Comparison of ENCODE assay signal across 19 cellular contexts in the genomic region with DNA sequence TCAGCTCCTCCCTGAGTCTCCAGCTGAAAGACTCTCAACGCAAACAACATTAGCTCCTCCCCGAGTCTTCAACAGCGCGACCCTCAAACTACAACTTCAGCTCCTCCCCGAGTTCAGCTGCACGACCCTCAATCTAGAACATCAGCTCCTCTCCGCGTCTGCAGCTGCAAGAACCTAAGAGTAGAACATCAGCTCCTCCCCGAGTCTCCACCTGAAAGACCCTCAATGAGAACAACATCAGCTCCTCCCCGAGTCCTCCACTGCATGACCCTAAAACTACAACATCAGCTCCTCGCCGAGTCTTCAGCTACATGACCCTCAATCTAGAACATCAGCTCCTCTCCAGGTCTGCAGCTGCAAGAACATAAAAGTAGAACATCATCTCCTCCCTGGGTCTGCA.
DNase-seq lines count a peak whose midpoint lies in the region; ATAC-seq and TF ChIP-seq lines count a peak whose summit lies in the region.
"Had no signal": no experiment of that assay in that cellular context is flagged by ENCODE, and none has a peak within 500 bp of the region (broad histone marks: within the 10 kb centered on the region; RNA-seq: fewer than 3 reads in every experiment).

No MANE protein-coding gene starts in this region.

- peak; percentile 18 for DNase-seq in activated CD8-positive, alpha-beta T cell treated with anti-CD3 and anti-CD28 coated beads, Interleukin-2, amount 10 ng/mL, durations not matched to agents 7 days and 5 days
- DNase-seq in activated CD8-positive, alpha-beta T cell treated with anti-CD3 and anti-CD28 coated beads for 36 hours: no peak
- DNase-seq in H9 (peak; percentile 8), esophagus muscularis mucosa (ENCODE audit: extremely low spot score) (peak; percentile 77), sigmoid colon (peak; percentile 33), upper lobe of right lung (no peak), WTC11 (ENCODE audit: low spot score) (no peak)
- DNase-seq: 8988T; ACHN; AML-193; C1 segment of cervical spinal cord; Caco-2; CD4-positive, alpha-beta memory T cell; DMS153; DND-41; HFFc6 had no signal

- H4K91ac ChIP-seq in H9 (ENCODE audit: insufficient read length, low read depth, low read length): no peak overlapping the region

- no peaks in the 10 kb centered on the region for H4K20me1 ChIP-seq in H9 (ENCODE audit: control insufficient read depth, insufficient read depth, insufficient read length)

- ATAC-seq in activated CD8-positive, alpha-beta T cell treated with anti-CD3 and anti-CD28 coated beads, Interleukin-2, amount 10 ng/mL, durations not matched to agents 7 days and 5 days: no peak
- ATAC-seq in activated CD8-positive, alpha-beta T cell treated with anti-CD3 and anti-CD28 coated beads for 36 hours: no peak
- ATAC-seq in upper lobe of right lung: no peak
- no peak for ATAC-seq in WTC11
- ATAC-seq: A549, GM23338 had no signal

- no peaks in the 10 kb centered on the region for H3K4me1 ChIP-seq in H9 (ENCODE audit: insufficient read depth, low read length)
- no peaks in the 10 kb centered on the region for H3K4me1 ChIP-seq in esophagus muscularis mucosa
- H3K4me1 ChIP-seq in sigmoid colon: no peaks in the 10 kb centered on the region
- no peaks in the 10 kb centered on the region for H3K4me1 ChIP-seq in upper lobe of right lung
- H3K4me1 ChIP-seq: A549, Caco-2, HAP-1 had no signal

- no peak overlapping the region for H3K9ac ChIP-seq in H9 (ENCODE audit: extremely low read depth, insufficient read length, low read length)

- H2BK12ac ChIP-seq in H9 (ENCODE audit: insufficient read length, low read depth, low read length): no peak overlapping the region

- no peak overlapping the region for H3K4me2 ChIP-seq in H9 (ENCODE audit: insufficient read depth, insufficient read length, low read length)
- H3K4me2 ChIP-seq: A549, GM23338 had no signal

- no peak overlapping the region for H2BK5ac ChIP-seq in H9 (ENCODE audit: insufficient read length, low read length)

- peaks cover 20% of the 10 kb centered on the region for H3K27me3 Mint-ChIP-seq in activated CD8-positive, alpha-beta T cell treated with anti-CD3 and anti-CD28 coated beads, Interleukin-2, amount 10 ng/mL, durations not matched to agents 7 days and 5 days (ENCODE audit: low read depth)
- H3K27me3 Mint-ChIP-seq in activated CD8-positive, alpha-beta T cell treated with anti-CD3 and anti-CD28 coated beads for 36 hours: peaks cover 17% of the 10 kb centered on the region
- H3K27me3 Mint-ChIP-seq in H9 (ENCODE audit: low read depth) (peaks cover 11% of the 10 kb centered on the region), WTC11 (ENCODE audit: low read depth) (peaks cover 10% of the 10 kb centered on the region)

- H3K4ac ChIP-seq in H9 (ENCODE audit: low read depth, low read length): no peak overlapping the region

- TF ChIP-seq CTCF in activated CD8-positive, alpha-beta T cell treated with anti-CD3 and anti-CD28 coated beads for 36 hours (IDR thresholded peaks at IDR 0.05): no peak
- TF ChIP-seq CTCF in H9 (conservative IDR thresholded peaks at IDR 0.05) (no peak), esophagus muscularis mucosa (IDR thresholded peaks at IDR 0.05) (no peak), sigmoid colon (IDR thresholded peaks at IDR 0.05) (no peak), upper lobe of right lung (IDR thresholded peaks at IDR 0.05) (no peak), WTC11 (IDR thresholded peaks at IDR 0.05) (no peak)

- CTCF ChIA-PET in activated CD8-positive, alpha-beta T cell treated with anti-CD3 and anti-CD28 coated beads, Interleukin-2, amount 10 ng/mL, durations not matched to agents 7 days and 5 days (lab: Charles Lee): interaction anchor here (1.0 kb wide), 1 partner anchor 46 kb away, joined by 4 read pairs; no protein-coding TSS in a partner anchor
- CTCF ChIA-PET in activated CD8-positive, alpha-beta T cell treated with anti-CD3 and anti-CD28 coated beads for 36 hours (lab: Charles Lee): interaction anchor here (1.1 kb wide), 1 partner anchor 88 kb away, joined by 3 read pairs; no protein-coding TSS in a partner anchor
- CTCF ChIA-PET in WTC11 (lab: Charles Lee): interaction anchor here (2.0 kb wide), 1 partner anchor 194 kb away, joined by 5 read pairs; no protein-coding TSS in a partner anchor

- no peaks in the 10 kb centered on the region for H3K23me2 ChIP-seq in H9 (ENCODE audit: insufficient read length, low read depth, low read length, poor library complexity, severe bottlenecking)

- no peaks in the 10 kb centered on the region for H3K9me3 Mint-ChIP-seq in activated CD8-positive, alpha-beta T cell treated with anti-CD3 and anti-CD28 coated beads, Interleukin-2, amount 10 ng/mL, durations not matched to agents 7 days and 5 days (ENCODE audit: insufficient read depth)
- H3K9me3 Mint-ChIP-seq in activated CD8-positive, alpha-beta T cell treated with anti-CD3 and anti-CD28 coated beads for 36 hours: no peaks in the 10 kb centered on the region
- H3K9me3 Mint-ChIP-seq in H9 (peaks cover 12 to 15% of the 10 kb centered on the region in 2 experiments; a peak in 4 of 5 replicates), WTC11 (peaks cover 9% of the 10 kb centered on the region; the same call in 1 of the 2 replicates)
- H3K9me3 Mint-ChIP-seq: CD4-positive, alpha-beta memory T cell had no signal

- no peak overlapping the region for H2AFZ ChIP-seq in H9 (ENCODE audit: low read length)
- H2AFZ ChIP-seq: GM23338 had no signal

- no peak overlapping the region for H2AK5ac ChIP-seq in H9 (ENCODE audit: insufficient read length, low read length)

- no peak overlapping the region for H3T11ph ChIP-seq in H9 (ENCODE audit: low read length)

- no peak overlapping the region for H3K18ac ChIP-seq in H9 (ENCODE audit: insufficient read length, low read depth, low read length)

- H3K27ac ChIP-seq in H9 (ENCODE audit: insufficient read length, low read depth, low read length): no peak overlapping the region
- no peak overlapping the region for H3K27ac ChIP-seq in esophagus muscularis mucosa (replicated peaks in 1 of 4)
- no peak overlapping the region for H3K27ac ChIP-seq in sigmoid colon
- H3K27ac ChIP-seq in upper lobe of right lung: no peak overlapping the region
- H3K27ac ChIP-seq: A549 had no signal

- no peak overlapping the region for H3K27ac Mint-ChIP-seq in activated CD8-positive, alpha-beta T cell treated with anti-CD3 and anti-CD28 coated beads, Interleukin-2, amount 10 ng/mL, durations not matched to agents 7 days and 5 days
- H3K27ac Mint-ChIP-seq in activated CD8-positive, alpha-beta T cell treated with anti-CD3 and anti-CD28 coated beads for 36 hours: no peak overlapping the region
- H3K27ac Mint-ChIP-seq in H9: no peak overlapping the region
- H3K27ac Mint-ChIP-seq in WTC11: no peak overlapping the region
- H3K27ac Mint-ChIP-seq: CD4-positive, alpha-beta memory T cell; GM23338; HFFc6 had no signal

- H3K4me3 ChIP-seq in esophagus muscularis mucosa (no peak overlapping the region), sigmoid colon (no peak overlapping the region), upper lobe of right lung (no peak overlapping the region)
- H3K4me3 ChIP-seq: A549, GM23338, HAP-1 had no signal

- H3K27me3 ChIP-seq in H9 (ENCODE audit: insufficient read depth, low read length): no peaks in the 10 kb centered on the region
- H3K27me3 ChIP-seq in esophagus muscularis mucosa: peaks cover 0 to 25% (median 0%) of the 10 kb centered on the region in 4 donors
- peaks cover 0 to 22% (median 0%) of the 10 kb centered on the region in 3 donors for H3K27me3 ChIP-seq in sigmoid colon
- peaks cover 4% of the 10 kb centered on the region for H3K27me3 ChIP-seq in upper lobe of right lung

- no peaks in the 10 kb centered on the region for H3K4me1 Mint-ChIP-seq in activated CD8-positive, alpha-beta T cell treated with anti-CD3 and anti-CD28 coated beads, Interleukin-2, amount 10 ng/mL, durations not matched to agents 7 days and 5 days (ENCODE audit: low read depth)
- no peaks in the 10 kb centered on the region for H3K4me1 Mint-ChIP-seq in activated CD8-positive, alpha-beta T cell treated with anti-CD3 and anti-CD28 coated beads for 36 hours (ENCODE audit: low read depth)
- H3K4me1 Mint-ChIP-seq in H9 (no peaks in the 10 kb centered on the region), WTC11 (no peaks in the 10 kb centered on the region)
- H3K4me1 Mint-ChIP-seq: CD4-positive, alpha-beta memory T cell; GM23338 had no signal

- no peak overlapping the region for H4K5ac ChIP-seq in H9 (ENCODE audit: insufficient read length, low read depth, low read length)

- TF ChIP-seq EP300 in esophagus muscularis mucosa (IDR thresholded peaks at IDR 0.05) (no peak), sigmoid colon (IDR thresholded peaks at IDR 0.05) (no peak)

- no peaks in the 10 kb centered on the region for H3K36me3 Mint-ChIP-seq in activated CD8-positive, alpha-beta T cell treated with anti-CD3 and anti-CD28 coated beads, Interleukin-2, amount 10 ng/mL, durations not matched to agents 7 days and 5 days (ENCODE audit: low read depth)
- H3K36me3 Mint-ChIP-seq in activated CD8-positive, alpha-beta T cell treated with anti-CD3 and anti-CD28 coated beads for 36 hours (ENCODE audit: low read depth): no peaks in the 10 kb centered on the region
- H3K36me3 Mint-ChIP-seq in H9 (ENCODE audit: insufficient read depth in 1 of 3, low read depth in 3 of 3): peaks cover 4 to 15% (median 10%) of the 10 kb centered on the region in 3 experiments; a peak in 6 of 7 replicates
- H3K36me3 Mint-ChIP-seq in WTC11: no peaks in the 10 kb centered on the region
- H3K36me3 Mint-ChIP-seq: CD4-positive, alpha-beta memory T cell had no signal

- H2BK15ac ChIP-seq in H9 (ENCODE audit: low read depth, low read length): no peak overlapping the region

- POLR2A ChIA-PET in activated CD8-positive, alpha-beta T cell treated with anti-CD3 and anti-CD28 coated beads, Interleukin-2, amount 10 ng/mL, durations not matched to agents 7 days and 5 days (lab: Charles Lee): interaction anchor here (0.5 kb wide), 1 partner anchor 115 kb away, joined by 3 read pairs; no protein-coding TSS in a partner anchor
- POLR2A ChIA-PET in activated CD8-positive, alpha-beta T cell treated with anti-CD3 and anti-CD28 coated beads for 36 hours (lab: Charles Lee): no interaction called here
- POLR2A ChIA-PET in WTC11 (lab: Charles Lee): no interaction called here

- no peak overlapping the region for H2BK120ac ChIP-seq in H9 (ENCODE audit: low read depth, low read length, poor library complexity, severe bottlenecking)

- no peak overlapping the region for H3K23ac ChIP-seq in H9 (ENCODE audit: insufficient read length, low read depth, low read length)

- no peak overlapping the region for H3K4me3 Mint-ChIP-seq in activated CD8-positive, alpha-beta T cell treated with anti-CD3 and anti-CD28 coated beads, Interleukin-2, amount 10 ng/mL, durations not matched to agents 7 days and 5 days
- no peak overlapping the region for H3K4me3 Mint-ChIP-seq in activated CD8-positive, alpha-beta T cell treated with anti-CD3 and anti-CD28 coated beads for 36 hours
- H3K4me3 Mint-ChIP-seq in H9 (no peak overlapping the region), WTC11 (no peak overlapping the region)
- H3K4me3 Mint-ChIP-seq: CD4-positive, alpha-beta memory T cell; GM23338; HFFc6 had no signal

- no peak overlapping the region for H4K8ac ChIP-seq in H9 (replicated peaks; ENCODE audit: insufficient read length, low read depth, low read length)

- no peak overlapping the region for H3K56ac ChIP-seq in H9 (ENCODE audit: insufficient read length, low read depth, low read length)

- peaks cover 9% of the 10 kb centered on the region for H3K9me3 ChIP-seq in H9 (ENCODE audit: control insufficient read depth, low read depth, low read length)
- H3K9me3 ChIP-seq in esophagus muscularis mucosa: no peaks in the 10 kb centered on the region
- H3K9me3 ChIP-seq in sigmoid colon: no peaks in the 10 kb centered on the region
- H3K9me3 ChIP-seq in upper lobe of right lung: no peaks in the 10 kb centered on the region
- H3K9me3 ChIP-seq: A549, Caco-2, HAP-1 had no signal

- intact Hi-C loops in activated CD8-positive, alpha-beta T cell treated with anti-CD3 and anti-CD28 coated beads for 36 hours (cut with micrococcal nuclease): no loop called here
- intact Hi-C loops in esophagus muscularis mucosa (cut with DNase I) (loop anchor here (10.0 kb wide), 1 partner anchor 59 kb away; no protein-coding TSS in a partner anchor), sigmoid colon (cut with DNase I) (no loop called here), upper lobe of right lung (cut with DNase I) (no loop called here)

- H3K79me2 ChIP-seq in H9 (ENCODE audit: insufficient read depth, low read length): no peaks in the 10 kb centered on the region

- TF ChIP-seq POLR2A in esophagus muscularis mucosa (IDR thresholded peaks at IDR 0.05; ENCODE audit: low read depth) (no peak), sigmoid colon (IDR thresholded peaks at IDR 0.05) (no peak)

- no peak overlapping the region for H3K14ac ChIP-seq in H9 (ENCODE audit: insufficient read depth, low read length)

- H3K79me1 ChIP-seq in H9 (ENCODE audit: insufficient read depth, low read depth, low read length, poor library complexity, severe bottlenecking): no peaks in the 10 kb centered on the region

- H2BK20ac ChIP-seq in H9 (ENCODE audit: low read depth, low read length, poor library complexity, severe bottlenecking): no peak overlapping the region

- H3K36me3 ChIP-seq in esophagus muscularis mucosa (no peaks in the 10 kb centered on the region), sigmoid colon (no peaks in the 10 kb centered on the region), upper lobe of right lung (no peaks in the 10 kb centered on the region)
- H3K36me3 ChIP-seq: HAP-1 had no signal

- no CpG with 5 or more reads among the region's 12 CpGs for WGBS in H9 (ENCODE audit: extremely low coverage, insufficient read length, low lambda C conversion rate)
- 89% methylated on average over 12 of the region's 12 CpGs for WGBS in esophagus muscularis mucosa
- WGBS in sigmoid colon, 2 donors: 93 to 95% methylated on average over 12 of the region's 12 CpGs

Comparison
In these comparisons a context has a peak if more than half of its experiments do, and no peak if none do; other contexts are left out.
1. DNase-seq: peak in activated CD8-positive, alpha-beta T cell treated with anti-CD3 and anti-CD28 coated beads, Interleukin-2, amount 10 ng/mL, durations not matched to agents 7 days and 5 days (single experiment), H9 (single experiment), esophagus muscularis mucosa (single experiment) and sigmoid colon (single experiment); none in activated CD8-positive, alpha-beta T cell treated with anti-CD3 and anti-CD28 coated beads for 36 hours (single experiment), upper lobe of right lung (single experiment) and WTC11 (single experiment).